ENCODE assay signal across 29 cellular contexts in genomic region chr4:172979332-172979731, GRCh38.
"Had no signal": no experiment of that assay in that cellular context is flagged by ENCODE, and none has a peak within 500 bp of the region (broad histone marks: within the 10 kb centered on the region; RNA-seq: fewer than 3 reads in every experiment).

No MANE protein-coding gene starts in this region.

- ATAC-seq: heart left ventricle; left ventricle myocardium superior; naive thymus-derived CD4-positive, alpha-beta T cell; natural killer cell treated with Interleukin-12 subunit alpha and Interleukin-12 subunit beta and Interleukin-15 and Interleukin-18, amount 100 ng/mL, for 72 hours; right cardiac atrium; stimulated activated memory B cell treated with anti-CD40 and anti-IgM and Interleukin-4, amounts not matched to agents 10 μg/mL and 1 μg/mL and 100 μg/mL, for 72 hours; stimulated activated naive CD8-positive, alpha-beta T cell treated with anti-CD3 and anti-CD28 coated beads, Interleukin-15, Interleukin-2, amounts not matched to agents 100 U/mL and 50 U/mL, for 24 hours had no signal

- H3K4me1 Mint-ChIP-seq: immature natural killer cell; naive thymus-derived CD4-positive, alpha-beta T cell; stimulated activated memory B cell treated with anti-CD40 and anti-IgM and Interleukin-4, amounts not matched to agents 10 μg/mL and 1 μg/mL and 100 μg/mL, for 72 hours had no signal

- H3K4me3 Mint-ChIP-seq: immature natural killer cell; naive thymus-derived CD4-positive, alpha-beta T cell; natural killer cell treated with Interleukin-12 subunit alpha and Interleukin-12 subunit beta and Interleukin-15 and Interleukin-18, amount 100 ng/mL, for 72 hours; stimulated activated memory B cell treated with anti-CD40 and anti-IgM and Interleukin-4, amounts not matched to agents 10 μg/mL and 1 μg/mL and 100 μg/mL, for 72 hours had no signal

- H3K4me3 ChIP-seq: heart left ventricle, lower lobe of right lung, ovary, prostate gland, sigmoid colon, smooth muscle cell, suprapubic skin, thoracic aorta, tibial artery, vagina had no signal

- H3K27ac Mint-ChIP-seq: immature natural killer cell; naive thymus-derived CD4-positive, alpha-beta T cell; natural killer cell treated with Interleukin-12 subunit alpha and Interleukin-12 subunit beta and Interleukin-15 and Interleukin-18, amount 100 ng/mL, for 72 hours; stimulated activated memory B cell treated with anti-CD40 and anti-IgM and Interleukin-4, amounts not matched to agents 10 μg/mL and 1 μg/mL and 100 μg/mL, for 72 hours had no signal

- H3K27ac ChIP-seq: heart left ventricle, lower lobe of right lung, ovary, prostate gland, sigmoid colon, suprapubic skin, thoracic aorta, tibial artery, vagina had no signal

- FAIRE-seq: islet of Langerhans, kidney had no signal

- H3K36me3 ChIP-seq: heart left ventricle, lower lobe of right lung, ovary, prostate gland, sigmoid colon, suprapubic skin, thoracic aorta, tibial artery, vagina had no signal

- H3K9me3 ChIP-seq: lower lobe of right lung, ovary, prostate gland, sigmoid colon, suprapubic skin, tibial artery, vagina had no signal

- H3K36me3 Mint-ChIP-seq: immature natural killer cell; naive thymus-derived CD4-positive, alpha-beta T cell; natural killer cell treated with Interleukin-12 subunit alpha and Interleukin-12 subunit beta and Interleukin-15 and Interleukin-18, amount 100 ng/mL, for 72 hours; stimulated activated memory B cell treated with anti-CD40 and anti-IgM and Interleukin-4, amounts not matched to agents 10 μg/mL and 1 μg/mL and 100 μg/mL, for 72 hours had no signal

- H3K9me3 Mint-ChIP-seq: immature natural killer cell; naive thymus-derived CD4-positive, alpha-beta T cell; natural killer cell treated with Interleukin-12 subunit alpha and Interleukin-12 subunit beta and Interleukin-15 and Interleukin-18, amount 100 ng/mL, for 72 hours; stimulated activated memory B cell treated with anti-CD40 and anti-IgM and Interleukin-4, amounts not matched to agents 10 μg/mL and 1 μg/mL and 100 μg/mL, for 72 hours had no signal

- H3K4me1 ChIP-seq: heart left ventricle, lower lobe of right lung, prostate gland, sigmoid colon, vagina had no signal

- H3K27me3 ChIP-seq: ovary, sigmoid colon, tibial artery, vagina had no signal

- DNase-seq: heart left ventricle; hypothalamus; immature natural killer cell; kidney; left ventricle myocardium superior; lower lobe of right lung; mammary epithelial cell; mesenchymal stem cell; naive thymus-derived CD4-positive, alpha-beta T cell; ovary; posterior cingulate gyrus; retina; right cardiac atrium; sigmoid colon; stimulated activated CD4-positive, alpha-beta T cell treated with anti-CD3 and anti-CD28 coated beads, Interleukin-1b, Interleukin-23, amount 100 ng/mL, for 48 hours; stimulated activated CD4-positive, alpha-beta T cell treated with anti-CD3 and anti-CD28 coated beads, Interleukin-2, amount 100 ng/mL, for 48 hours; stimulated activated CD4-positive, alpha-beta T cell treated with anti-CD3 and anti-CD28 coated beads, Interleukin-4, amount 100 ng/mL, for 4 hours; stimulated activated CD8-positive, alpha-beta memory T cell treated with anti-CD3 and anti-CD28 coated beads, Interleukin-4, amount 100 ng/mL, for 48 hours; stimulated activated naive CD8-positive, alpha-beta T cell treated with anti-CD3 and anti-CD28 coated beads, Interleukin-15, Interleukin-2, amounts not matched to agents 100 U/mL and 50 U/mL, for 24 hours; tibial artery; trophoblast cell had no signal
